In genomic region chr2:158884552-158884951, GRCh38 we compare ENCODE assay signal across 8 cellular contexts.
DNase-seq lines count a peak whose midpoint lies in the region; ATAC-seq, FAIRE-seq and TF ChIP-seq lines count a peak whose summit lies in the region.
"Not testable (repeated sequence)": the region's sequence is repeated elsewhere in the genome, so short reads cannot be mapped to it uniquely, and the experiment has no call there.

No MANE protein-coding gene starts in this region.

- H3K27ac Mint-ChIP-seq in Caco-2 (ENCODE audit: unreplicated experiment) (peak overlapping the region; percentile 81), MCF 10A (ENCODE audit: low read depth, unreplicated experiment) (peak overlapping the region; percentile 75), mesothelial cell of epicardium (peak overlapping the region; percentile 85), type B pancreatic cell (peak overlapping the region; percentile 95)

- not testable (repeated sequence) for H3K9me3 Mint-ChIP-seq in Caco-2 (ENCODE audit: unreplicated experiment); MCF 10A (ENCODE audit: unreplicated experiment); mesothelial cell of epicardium; type B pancreatic cell

- CTCF ChIA-PET in Caco-2 (lab: Charles Lee); HepG2 (lab: Yijun Ruan, JAX; ENCODE audit: low intra/inter-chr PET ratio, low total read pairs): not testable (repeated sequence)
- CTCF ChIA-PET in MCF 10A (lab: Yijun Ruan, JAX), result interaction anchor here (0.6 to 1.9 kb wide), 11 partner anchors 10 to 265 kb away, joined by 3 to 11 read pairs (median 3); no protein-coding TSS in a partner anchor

- not testable (repeated sequence) for H3K27me3 Mint-ChIP-seq in Caco-2 (ENCODE audit: insufficient read depth, unreplicated experiment); MCF 10A (ENCODE audit: insufficient read depth, unreplicated experiment); mesothelial cell of epicardium (ENCODE audit: low read depth); type B pancreatic cell

- not testable (repeated sequence) for TF ChIP-seq POLR2A in HepG2 (IDR thresholded peaks at IDR 0.05; ENCODE audit: insufficient read depth in 1 of 2, low read depth in 2 of 2, low read length in 2 of 2)

- not testable (repeated sequence) for DNase-seq in Caco-2; RWPE2 (ENCODE audit: low spot score); MCF 10A (ENCODE audit: unreplicated experiment); foreskin keratinocyte; mesothelial cell of epicardium (ENCODE audit: low spot score in 2 of 2, unreplicated experiment in 2 of 2); smooth muscle cell (lab: John Stamatoyannopoulos, UW; ENCODE audit: unreplicated experiment); type B pancreatic cell (ENCODE audit: extremely low spot score, unreplicated experiment)
- DNase-seq in HepG2 (ENCODE audit: low spot score), result peak; percentile 31

- FAIRE-seq in HepG2 (lab: Jason Lieb, UNC), result peak; percentile 4

- H3K27ac ChIP-seq in RWPE2 (ENCODE audit: poor library complexity, severe bottlenecking), result peak overlapping the region; percentile 97
- H3K27ac ChIP-seq in foreskin keratinocyte, result peak overlapping the region; percentile 80
- H3K27ac ChIP-seq in HepG2 (ENCODE audit: extremely low read length, insufficient read depth, low read length), result not testable (repeated sequence)
- H3K27ac ChIP-seq in smooth muscle cell (ENCODE audit: low read depth), result peak overlapping the region; percentile 73

- H3K4me1 ChIP-seq in Caco-2 (peaks cover 11% of the 10 kb centered on the region), RWPE2 (ENCODE audit: insufficient read depth, poor library complexity, severe bottlenecking) (peaks cover 32% of the 10 kb centered on the region), foreskin keratinocyte (peaks cover 17% of the 10 kb centered on the region), HepG2 (ENCODE audit: insufficient read depth, low read length) (peaks cover 36% of the 10 kb centered on the region)
- not testable (repeated sequence) for H3K4me1 ChIP-seq in smooth muscle cell (ENCODE audit: low read depth)

- in situ Hi-C loops in HepG2 (cut with HindIII; ENCODE audit: extremely low pct_ligation_motif_present, low pct_unique_long_range_greater_than_20kb), result not testable (repeated sequence)

- TF ChIP-seq CTCF in Caco-2 (IDR thresholded peaks at IDR 0.05; ENCODE audit: insufficient read depth in 1 of 2, low read depth in 1 of 2, low read length in 1 of 2, severe bottlenecking in 1 of 2, unreplicated experiment in 1 of 2); RWPE2 (IDR thresholded peaks at IDR 0.05; ENCODE audit: poor library complexity, severe bottlenecking); MCF 10A (IDR thresholded peaks at IDR 0.05; ENCODE audit: unreplicated experiment); foreskin keratinocyte (conservative IDR thresholded peaks at IDR 0.05); HepG2 (CRISPR knock-in tag; IDR thresholded peaks at IDR 0.05); mesothelial cell of epicardium (IDR thresholded peaks at IDR 0.05; ENCODE audit: unreplicated experiment); smooth muscle cell (IDR thresholded peaks at IDR 0.05; ENCODE audit: borderline replicate concordance, insufficient read depth, poor library complexity, severe bottlenecking); type B pancreatic cell (conservative IDR thresholded peaks at IDR 0.05): not testable (repeated sequence)

- intact Hi-C loops in Caco-2 (cut with micrococcal nuclease; ENCODE audit: unreplicated experiment), result loop anchor here (2.0 kb wide), 1 partner anchor 130 kb away; no protein-coding TSS in a partner anchor
- intact Hi-C loops in MCF 10A (cut with micrococcal nuclease); HepG2 (cut with micrococcal nuclease; ENCODE audit: unreplicated experiment): not testable (repeated sequence)

- TF ChIP-seq RAD21 in HepG2 (CRISPR knock-in tag; IDR thresholded peaks at IDR 0.05), result not testable (repeated sequence)

- not testable (repeated sequence) for H3K36me3 ChIP-seq in Caco-2 (ENCODE audit: control insufficient read depth, insufficient read depth, low read length); RWPE2 (ENCODE audit: low read depth); HepG2 (replicated peaks in 1 of 2; ENCODE audit: control insufficient read depth in 1 of 2, insufficient read depth in 2 of 2, low read length in 2 of 2); smooth muscle cell (ENCODE audit: low read depth)

- not testable (repeated sequence) for H3K4me3 ChIP-seq in Caco-2 (ENCODE audit: low read depth, low read length); RWPE2 (ENCODE audit: severe bottlenecking); smooth muscle cell
- H3K4me3 ChIP-seq in HepG2 (replicated peaks in 1 of 3; ENCODE audit: insufficient read depth in 1 of 3, low read depth in 2 of 3, low read length in 3 of 3), result peak overlapping the region in 1 of 3 experiments; percentile 9; a peak in 1 of 6 replicates

- not testable (repeated sequence) for ATAC-seq in RWPE2 (ENCODE audit: low read depth); foreskin keratinocyte; HepG2

- not testable (repeated sequence) for H3K9ac ChIP-seq in HepG2 (ENCODE audit: insufficient read depth, low read depth, low read length); smooth muscle cell (ENCODE audit: low read depth)

- not testable (repeated sequence) for H3K27me3 ChIP-seq in Caco-2 (replicated peaks; ENCODE audit: control insufficient read depth, insufficient read depth, low read length); RWPE2 (ENCODE audit: insufficient read depth, poor library complexity, severe bottlenecking); foreskin keratinocyte; HepG2 (ENCODE audit: control insufficient read depth in 1 of 2, insufficient read depth in 2 of 2, low read length in 2 of 2); smooth muscle cell (ENCODE audit: low read depth)

- not testable (repeated sequence) for H3K79me2 ChIP-seq in HepG2 (ENCODE audit: insufficient read depth, low read length); smooth muscle cell (ENCODE audit: low read depth)

- 3% methylated on average over 3 of the region's 3 CpGs for WGBS in HepG2 (ENCODE audit: low lambda C conversion rate)
- WGBS in smooth muscle cell (ENCODE audit: low lambda C conversion rate), result 86% methylated on average over 3 of the region's 3 CpGs

- not testable (repeated sequence) for H4K20me1 ChIP-seq in HepG2 (ENCODE audit: insufficient read depth, low read length); smooth muscle cell (ENCODE audit: low read depth)

- H3K9me3 ChIP-seq in Caco-2; RWPE2 (ENCODE audit: severe bottlenecking); HepG2 (ENCODE audit: low read length); smooth muscle cell (replicated peaks; ENCODE audit: low read depth): not testable (repeated sequence)

- POLR2A ChIA-PET in Caco-2 (lab: Charles Lee); HepG2 (lab: Yijun Ruan, JAX): not testable (repeated sequence)
- POLR2A ChIA-PET in MCF 10A (lab: Yijun Ruan, JAX), result interaction anchor here (1.0 to 1.9 kb wide), 2 partner anchors 9 to 129 kb away, joined by 3 to 15 read pairs; no protein-coding TSS in a partner anchor

- H2AFZ ChIP-seq in HepG2 (ENCODE audit: low read length); smooth muscle cell (ENCODE audit: low read depth): not testable (repeated sequence)

- peak overlapping the region; percentile 59 for H3K4me3 Mint-ChIP-seq in Caco-2 (ENCODE audit: unreplicated experiment)
- H3K4me3 Mint-ChIP-seq in MCF 10A (ENCODE audit: unreplicated experiment); mesothelial cell of epicardium: not testable (repeated sequence)
- peak overlapping the region; percentile 12 for H3K4me3 Mint-ChIP-seq in type B pancreatic cell

- H3K4me1 Mint-ChIP-seq in Caco-2 (ENCODE audit: low read depth, unreplicated experiment), result peaks cover 26% of the 10 kb centered on the region
- peaks cover 27% of the 10 kb centered on the region for H3K4me1 Mint-ChIP-seq in MCF 10A (ENCODE audit: insufficient read depth, unreplicated experiment)
- H3K4me1 Mint-ChIP-seq in mesothelial cell of epicardium, result peaks cover 35% of the 10 kb centered on the region
- not testable (repeated sequence) for H3K4me1 Mint-ChIP-seq in type B pancreatic cell (ENCODE audit: unreplicated experiment)

- not testable (repeated sequence) for BruUV-seq in Caco-2 (replicated peaks; lab: Mats Ljungman, UMichigan); MCF 10A (replicated peaks; lab: Mats Ljungman, UMichigan); HepG2 (replicated peaks; lab: Mats Ljungman, UMichigan)

- H3K4me2 ChIP-seq in HepG2 (ENCODE audit: low read depth, low read length), result peak overlapping the region; percentile 54
- not testable (repeated sequence) for H3K4me2 ChIP-seq in smooth muscle cell

- TF ChIP-seq EP300 in HepG2 (IDR thresholded peaks at IDR 0.05; ENCODE audit: low read depth in 2 of 2, low read length in 2 of 2); HepG2 (CRISPR knock-in tag; IDR thresholded peaks at IDR 0.05; ENCODE audit: borderline replicate concordance): not testable (repeated sequence)

- H3F3A ChIP-seq in smooth muscle cell (ENCODE audit: low read depth), result not testable (repeated sequence)

- H3K36me3 Mint-ChIP-seq in Caco-2 (ENCODE audit: insufficient read depth, unreplicated experiment); MCF 10A (ENCODE audit: insufficient read depth, unreplicated experiment); mesothelial cell of epicardium; type B pancreatic cell: not testable (repeated sequence)
